In the genomic region with DNA sequence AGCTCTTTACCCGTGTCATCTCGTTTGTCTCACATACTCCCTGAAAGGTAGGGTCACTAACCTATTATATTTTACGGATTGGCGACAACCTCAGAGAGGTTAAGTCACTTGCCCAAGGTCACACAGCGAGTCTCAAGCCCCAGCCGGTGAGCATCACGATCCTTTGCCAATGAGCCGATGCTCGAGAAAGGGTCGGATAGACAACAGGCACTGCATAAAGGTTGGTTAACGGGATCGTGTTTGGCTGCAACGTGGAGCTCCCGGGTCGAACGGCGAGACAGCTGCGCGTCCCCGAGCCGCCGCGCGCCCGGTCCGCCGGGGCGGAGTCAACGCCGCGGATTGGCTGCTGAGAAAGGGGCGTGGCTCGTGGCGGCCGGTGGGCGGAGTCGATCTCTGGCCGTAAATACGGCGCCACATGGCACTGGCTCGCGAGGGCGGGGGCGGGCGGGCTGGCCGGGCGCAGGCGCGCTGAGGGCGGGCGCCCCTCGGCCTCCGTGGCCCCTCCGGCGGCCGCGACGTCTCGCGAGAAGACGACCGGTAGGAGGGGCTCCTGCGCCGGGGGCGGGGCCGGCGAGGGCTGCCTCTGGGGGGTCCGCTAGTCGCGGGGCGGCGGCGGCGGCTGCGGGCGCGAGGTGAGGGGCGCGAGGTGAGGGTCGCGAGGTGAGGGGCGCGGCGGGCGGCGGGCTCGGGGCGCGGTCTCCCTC, we compare ENCODE assay signal across 8 cellular contexts. TPM values are rescaled to one million over a fixed set of nuclear protein-coding genes. Genes with fewer than 3 reads are reported as not detected.
DNase-seq lines count a peak whose midpoint lies in the region; ATAC-seq, FAIRE-seq and TF ChIP-seq lines count a peak whose summit lies in the region.

CHST12 (plus strand) TSS at position 598 of the 704 bp plus-strand sequence. CDS start 29,029 bp downstream, outside the sequence.

- H4K20me1 ChIP-seq in KMS-11 (ENCODE audit: insufficient read depth) = no peaks in the 10 kb centered on the region

- H3K4me3 ChIP-seq in KMS-11 (IDR thresholded peaks at IDR 0.05; ENCODE audit: insufficient read depth, low read depth, low read length) (no peak within 1 kb of the TSS), esophagus squamous epithelium (peak within 1 kb of the TSS; percentile 68 to 97 (median 78)), muscle layer of duodenum (ENCODE audit: low read depth in 1 of 2, low read length in 2 of 2) (peak within 1 kb of the TSS; percentile 84 to 93)

- peak within 1 kb of the TSS; percentile 90 for H3K4me3 Mint-ChIP-seq in activated T-helper 1 cell treated with anti-CD3 and anti-CD28 coated beads, Interleukin-12 subunit alpha, Interleukin-12 subunit beta, Interleukin-2, Interleukin-4 antibody, amounts not matched to agents 30 ng/mL and 10 ng/mL and 1 ng/mL, durations not matched to agents 14 hours and 24 hours and 36 hours

- H3K4me2 ChIP-seq in KMS-11 = peak within 1 kb of the TSS; percentile 82

- no peaks in the 10 kb centered on the region for H3K9me3 ChIP-seq in esophagus squamous epithelium
- no peaks in the 10 kb centered on the region for H3K9me3 ChIP-seq in muscle layer of duodenum (ENCODE audit: control insufficient read depth in 1 of 2, low read length in 2 of 2)

- H3K36me3 Mint-ChIP-seq in activated T-helper 1 cell treated with anti-CD3 and anti-CD28 coated beads, Interleukin-12 subunit alpha, Interleukin-12 subunit beta, Interleukin-2, Interleukin-4 antibody, amounts not matched to agents 30 ng/mL and 10 ng/mL and 1 ng/mL, durations not matched to agents 14 hours and 24 hours and 36 hours (ENCODE audit: low read depth) = peaks cover 7% of the 10 kb centered on the region

- TF ChIP-seq POLR2A in esophagus squamous epithelium (IDR thresholded peaks at IDR 0.05) = peak in 2 of 4 donors; percentile 24 to 36

- TF ChIP-seq CTCF in D721Med (IDR thresholded peaks at IDR 0.05; ENCODE audit: insufficient read depth, missing control alignments) = no peak
- TF ChIP-seq CTCF in KMS-11 (conservative IDR thresholded peaks at IDR 0.05; ENCODE audit: low read depth, low read length) = no peak
- no peak for TF ChIP-seq CTCF in esophagus squamous epithelium (IDR thresholded peaks at IDR 0.05)

- H3K27ac ChIP-seq in KMS-11 (peak within 1 kb of the TSS; percentile 81; the same call in 1 of the 2 replicates), esophagus squamous epithelium (peak within 1 kb of the TSS; percentile 73 to 89 (median 84)), muscle layer of duodenum (ENCODE audit: low read length) (no peak within 1 kb of the TSS)

- H3K4me1 ChIP-seq in KMS-11 (ENCODE audit: low read depth, poor library complexity, severe bottlenecking) (peaks cover 78% of the 10 kb centered on the region), esophagus squamous epithelium (peaks cover 18 to 76% (median 27%) of the 10 kb centered on the region in 3 donors), muscle layer of duodenum (ENCODE audit: control insufficient read depth in 1 of 2, insufficient read depth in 2 of 2, low read length in 2 of 2) (peaks cover 12 to 43% of the 10 kb centered on the region in 2 donors)

- FAIRE-seq in D721Med (lab: Jason Lieb, UNC) = no peak
- no peak for FAIRE-seq in RCC 7860 (lab: Jason Lieb, UNC)

- H3K4me1 Mint-ChIP-seq in activated T-helper 1 cell treated with anti-CD3 and anti-CD28 coated beads, Interleukin-12 subunit alpha, Interleukin-12 subunit beta, Interleukin-2, Interleukin-4 antibody, amounts not matched to agents 30 ng/mL and 10 ng/mL and 1 ng/mL, durations not matched to agents 14 hours and 24 hours and 36 hours (ENCODE audit: low read depth) = peaks cover 51% of the 10 kb centered on the region

- H3K79me2 ChIP-seq in KMS-11 (ENCODE audit: insufficient read depth, low read depth) = peaks cover 24% of the 10 kb centered on the region

- WGBS in esophagus squamous epithelium, 2 donors = 3 to 12% methylated on average over 10 to 12 of the region's 89 CpGs

- H2AFZ ChIP-seq in KMS-11 (ENCODE audit: low read depth) = peak within 1 kb of the TSS; percentile 79

- H3K27me3 ChIP-seq in KMS-11 (ENCODE audit: insufficient read depth, low read depth) (no peaks in the 10 kb centered on the region), esophagus squamous epithelium (no peaks in the 10 kb centered on the region), muscle layer of duodenum (ENCODE audit: low read depth, low read length) (no peaks in the 10 kb centered on the region)

- H3K36me3 ChIP-seq in KMS-11 (ENCODE audit: insufficient read depth) = no peaks in the 10 kb centered on the region
- no peaks in the 10 kb centered on the region for H3K36me3 ChIP-seq in esophagus squamous epithelium
- no peaks in the 10 kb centered on the region for H3K36me3 ChIP-seq in muscle layer of duodenum (ENCODE audit: control insufficient read depth in 1 of 2, insufficient read depth in 2 of 2, low read length in 2 of 2)

- H3K27me3 Mint-ChIP-seq in activated T-helper 1 cell treated with anti-CD3 and anti-CD28 coated beads, Interleukin-12 subunit alpha, Interleukin-12 subunit beta, Interleukin-2, Interleukin-4 antibody, amounts not matched to agents 30 ng/mL and 10 ng/mL and 1 ng/mL, durations not matched to agents 14 hours and 24 hours and 36 hours (ENCODE audit: insufficient read depth) = no peaks in the 10 kb centered on the region

- ATAC-seq in GM21619 (IDR thresholded peaks at IDR 0.05; ENCODE audit: unreplicated experiment) = peak; percentile 33

- DNase-seq in D721Med (ENCODE audit: insufficient read length, low spot score) (peak; percentile 98), RCC 7860 (ENCODE audit: low spot score) (peak; percentile 89), esophagus squamous epithelium (lab: John Stamatoyannopoulos, UW) (peak; percentile 57)
- peak; percentile 94 for DNase-seq in activated T-helper 1 cell treated with anti-CD3 and anti-CD28 coated beads, Interleukin-12 subunit alpha, Interleukin-12 subunit beta, Interleukin-2, Interleukin-4 antibody, amounts not matched to agents 30 ng/mL and 10 ng/mL and 1 ng/mL, durations not matched to agents 14 hours and 24 hours and 36 hours (ENCODE audit: low spot score)
- DNase-seq in stimulated activated CD8-positive, alpha-beta memory T cell treated with anti-CD3 and anti-CD28 coated beads, Interleukin-7, amount 100 ng/mL, for 1 hour (ENCODE audit: low read depth in 2 of 2) = peak; percentile 86 to 93

- H3K27ac Mint-ChIP-seq in activated T-helper 1 cell treated with anti-CD3 and anti-CD28 coated beads, Interleukin-12 subunit alpha, Interleukin-12 subunit beta, Interleukin-2, Interleukin-4 antibody, amounts not matched to agents 30 ng/mL and 10 ng/mL and 1 ng/mL, durations not matched to agents 14 hours and 24 hours and 36 hours = peak within 1 kb of the TSS; percentile 78

- peak within 1 kb of the TSS; percentile 47; the same call in 1 of the 2 replicates for H3K9ac ChIP-seq in KMS-11

- intact Hi-C loops in activated T-helper 1 cell treated with anti-CD3 and anti-CD28 coated beads, Interleukin-12 subunit alpha, Interleukin-12 subunit beta, Interleukin-2, Interleukin-4 antibody, amounts not matched to agents 30 ng/mL and 10 ng/mL and 1 ng/mL, durations not matched to agents 14 hours and 24 hours and 36 hours (cut with micrococcal nuclease) = loop anchor here (1.0 to 5.0 kb wide), 6 partner anchors 89 to 833 kb away; partner anchors contain the start of genes BRAT1, PSMG3, SNX8 and TTYH3
- intact Hi-C loops in esophagus squamous epithelium (cut with DNase I) = no loop called here

- H3K9me3 Mint-ChIP-seq in activated T-helper 1 cell treated with anti-CD3 and anti-CD28 coated beads, Interleukin-12 subunit alpha, Interleukin-12 subunit beta, Interleukin-2, Interleukin-4 antibody, amounts not matched to agents 30 ng/mL and 10 ng/mL and 1 ng/mL, durations not matched to agents 14 hours and 24 hours and 36 hours = no peaks in the 10 kb centered on the region

RNA-seq across cellular contexts. Expression of gene CHST12, which starts in this region (rescaled TPM):
- 9.9 and 10.6 TPM in 2 replicates for total RNA-seq in activated T-helper 1 cell treated with anti-CD3 and anti-CD28 coated beads, Interleukin-12 subunit alpha, Interleukin-12 subunit beta, Interleukin-2, Interleukin-4 antibody, amounts not matched to agents 30 ng/mL and 10 ng/mL and 1 ng/mL, durations not matched to agents 14 hours and 24 hours and 36 hours
- total RNA-seq in esophagus squamous epithelium = 10 to 100 TPM in 1 of 4 donors, 1 to 10 TPM in 3; 1.5 to 11.8 (median 5.0) TPM
